34 cellular contexts compared by ENCODE assay signal in genomic region chr21:45312296-45312695, GRCh38.
"Had no signal": no experiment of that assay in that cellular context is flagged by ENCODE, and none has a peak within 500 bp of the region (broad histone marks: within the 10 kb centered on the region; RNA-seq: fewer than 3 reads in every experiment).

No MANE protein-coding gene starts in this region.

- H3K9ac ChIP-seq: KMS-11 had no signal

- DNase-seq: Karpas-422, Kasumi-1, MG63, MM.1S, MV-4-11, NCI-H1048, NCI-H1092, NCI-H1092 treated with DMSO at 0.1 percent for 48 hours, NCI-H1105, NCI-H1105 treated with DMSO at 0.1 percent for 48 hours, NCI-H1417, NCI-H1417 treated with DMSO at 0.1 percent for 48 hours, NCI-H1436, NCI-H1436 treated with DMSO at 0.1 percent for 48 hours, NCI-H1694, NCI-H1694 treated with DMSO at 0.1 percent for 48 hours, NCI-H187, NCI-H187 treated with DMSO at 0.1 percent for 48 hours, NCI-H1930, NCI-H2029, NCI-H2029 treated with DMSO at 0.1 percent for 48 hours, NCI-H2081, NCI-H2081 treated with DMSO at 0.1 percent for 48 hours, NCI-H2107, NCI-H2171, NCI-H2171 treated with DMSO at 0.1 percent for 48 hours, NCI-H2227 treated with DMSO at 0.1 percent for 48 hours, NCI-H226, NCI-H345, NCI-H446, NCI-H446 treated with DMSO at 0.1 percent for 48 hours, NCI-H510A, NCI-H510A treated with DMSO at 0.1 percent for 48 hours had no signal

- H3K27me3 ChIP-seq: MG63 had no signal

- H3K27ac ChIP-seq: KMS-11 had no signal

- H3K4me3 ChIP-seq: MG63 had no signal

- H3K36me3 ChIP-seq: MG63 had no signal

- H3K4me2 ChIP-seq: KMS-11 had no signal
